In genomic region chr7:114085592-114086490, GRCh38 we compare ENCODE assay signal across 8 cellular contexts.
DNase-seq lines count a peak whose midpoint lies in the region; TF ChIP-seq lines count a peak whose summit lies in the region.

No MANE protein-coding gene starts in this region.

- H4K20me1 ChIP-seq in KMS-11 (ENCODE audit: insufficient read depth), result no peaks in the 10 kb centered on the region; the same call in 1 of the 2 replicates

- in situ Hi-C loops in GM13976 (cut with MboI; ENCODE audit: low sequenced_read_pairs, unreplicated experiment), result no loop called here

- H3K4me1 ChIP-seq in ACC112 (ENCODE audit: control insufficient read depth, insufficient read depth, low read length, unreplicated experiment) (no peaks in the 10 kb centered on the region), KMS-11 (ENCODE audit: low read depth, poor library complexity, severe bottlenecking) (peaks cover 33% of the 10 kb centered on the region), skeletal muscle satellite cell (ENCODE audit: control insufficient read depth, insufficient read depth, low read length) (peaks cover 16% of the 10 kb centered on the region)

- DNase-seq in GM13976 (ENCODE audit: low spot score) (peak; percentile 66), RPMI8226 (peak; percentile 98), cerebellum (ENCODE audit: low spot score) (peak; percentile 27), islet precursor cell (peak; percentile 93)
- no peak for DNase-seq in stimulated activated naive CD4-positive, alpha-beta T cell treated with Interleukin-2 at 50 U/mL for 16 hours (lab: John Stamatoyannopoulos, UW)

- no peaks in the 10 kb centered on the region for H3K36me3 ChIP-seq in ACC112 (ENCODE audit: insufficient read depth, low read length)
- H3K36me3 ChIP-seq in KMS-11 (ENCODE audit: insufficient read depth), result no peaks in the 10 kb centered on the region
- H3K36me3 ChIP-seq in skeletal muscle satellite cell (ENCODE audit: insufficient read depth, low read length), result no peaks in the 10 kb centered on the region

- H2AFZ ChIP-seq in ACC112 (ENCODE audit: low read length, unreplicated experiment) (peak overlapping the region; percentile 89), KMS-11 (ENCODE audit: low read depth) (peak overlapping the region; percentile 85)

- H3K79me2 ChIP-seq in ACC112 (ENCODE audit: control insufficient read depth, insufficient read depth, low read length, unreplicated experiment) (no peaks in the 10 kb centered on the region), KMS-11 (ENCODE audit: insufficient read depth, low read depth) (peaks cover 36% of the 10 kb centered on the region)

- peak overlapping the region; percentile 81 for H3K4me2 ChIP-seq in KMS-11
- peak overlapping the region; percentile 98 for H3K4me2 ChIP-seq in skeletal muscle satellite cell (ENCODE audit: low read length)

- H3K9me3 ChIP-seq in skeletal muscle satellite cell (replicated peaks; ENCODE audit: low read length), result no peaks in the 10 kb centered on the region

- H3K4me3 ChIP-seq in ACC112 (ENCODE audit: low read depth, low read length) (peak overlapping the region; percentile 91), KMS-11 (IDR thresholded peaks at IDR 0.05; ENCODE audit: insufficient read depth, low read depth, low read length) (no peak overlapping the region), skeletal muscle satellite cell (ENCODE audit: low read length) (peak overlapping the region; percentile 82)

- peak overlapping the region; percentile 54 for H3K27ac ChIP-seq in ACC112 (ENCODE audit: low read depth, low read length)
- H3K27ac ChIP-seq in KMS-11, result peak overlapping the region; percentile 100

- H3K9ac ChIP-seq in KMS-11 (peak overlapping the region; percentile 97), skeletal muscle satellite cell (ENCODE audit: low read depth, low read length) (peak overlapping the region; percentile 69)

- TF ChIP-seq CTCF in GM13976 (IDR thresholded peaks at IDR 0.05; ENCODE audit: borderline replicate concordance, control extremely low read depth, extremely low read depth, insufficient read depth, missing control alignments), result no peak
- no peak for TF ChIP-seq CTCF in KMS-11 (conservative IDR thresholded peaks at IDR 0.05; ENCODE audit: low read depth, low read length)

- H3K27me3 ChIP-seq in ACC112 (ENCODE audit: insufficient read depth, low read length) (peaks cover 27% of the 10 kb centered on the region), KMS-11 (ENCODE audit: insufficient read depth, low read depth) (no peaks in the 10 kb centered on the region; the same call in 1 of the 2 replicates), skeletal muscle satellite cell (ENCODE audit: control insufficient read depth, insufficient read depth, low read length) (peaks cover 4% of the 10 kb centered on the region)
